In genomic region chr1:2413495-2414296, GRCh38 we compare ENCODE assay signal across 8 cellular contexts. TPM values are rescaled to one million over a fixed set of nuclear protein-coding genes. Genes with fewer than 3 reads are reported as not detected.
DNase-seq lines count a peak whose midpoint lies in the region; ATAC-seq and TF ChIP-seq lines count a peak whose summit lies in the region.

No MANE protein-coding gene starts in this region.

- intact Hi-C loops in activated naive CD4-positive, alpha-beta T cell treated with anti-CD3 and anti-CD28 coated beads for 36 hours (cut with micrococcal nuclease), result loop anchor here (1.0 to 10.0 kb wide), 6 partner anchors 113 to 427 kb away; partner anchors contain the start of genes PANK4 and TTC34

- H3K27me3 Mint-ChIP-seq in activated naive CD4-positive, alpha-beta T cell treated with anti-CD3 and anti-CD28 coated beads for 36 hours (ENCODE audit: low read depth), result no peaks in the 10 kb centered on the region
- no peaks in the 10 kb centered on the region for H3K27me3 Mint-ChIP-seq in T-cell
- peaks cover 24% of the 10 kb centered on the region for H3K27me3 Mint-ChIP-seq in progenitor cell of endocrine pancreas

- DNase-seq in activated naive CD4-positive, alpha-beta T cell treated with anti-CD3 and anti-CD28 coated beads for 36 hours, result peak; percentile 34
- no peak for DNase-seq in activated naive CD4-positive, alpha-beta T cell treated with anti-CD3 and anti-CD28 coated beads, Interleukin-2, amount 50 U/mL, for 16 hours
- peak in 5 of 34 experiments; percentile 14 to 25 (median 22) for DNase-seq in T-cell
- no peak for DNase-seq in epithelial cell of esophagus (ENCODE audit: low read depth)
- no peak for DNase-seq in progenitor cell of endocrine pancreas (ENCODE audit: low spot score, unreplicated experiment)
- DNase-seq in AG20443 (ENCODE audit: low spot score), result no peak

- POLR2A ChIA-PET in T-cell (lab: Charles Lee), result no interaction called here

- TF ChIP-seq CTCF in epithelial cell of esophagus (IDR thresholded peaks at IDR 0.05; ENCODE audit: insufficient read depth, low read depth, low read length, missing control alignments) (no peak), progenitor cell of endocrine pancreas (IDR thresholded peaks at IDR 0.05; ENCODE audit: unreplicated experiment) (no peak)

- no peak for ATAC-seq in T-cell (replicated peaks in 1 of 4)
- no peak for ATAC-seq in HG03571 (IDR thresholded peaks at IDR 0.05; ENCODE audit: unreplicated experiment)
- no peak for ATAC-seq in GM21737 (IDR thresholded peaks at IDR 0.05; ENCODE audit: unreplicated experiment)

- H3K4me1 Mint-ChIP-seq in activated naive CD4-positive, alpha-beta T cell treated with anti-CD3 and anti-CD28 coated beads for 36 hours (ENCODE audit: low read depth), result peaks cover 37% of the 10 kb centered on the region
- H3K4me1 Mint-ChIP-seq in T-cell (peaks cover 31 to 56% (median 41%) of the 10 kb centered on the region in 3 donors), progenitor cell of endocrine pancreas (ENCODE audit: low read depth) (peaks cover 9% of the 10 kb centered on the region)

- peak overlapping the region; percentile 61 for H3K4me3 ChIP-seq in epithelial cell of esophagus (ENCODE audit: low read length)

- H3K9me3 Mint-ChIP-seq in activated naive CD4-positive, alpha-beta T cell treated with anti-CD3 and anti-CD28 coated beads for 36 hours, result no peaks in the 10 kb centered on the region
- H3K9me3 Mint-ChIP-seq in T-cell (no peaks in the 10 kb centered on the region), progenitor cell of endocrine pancreas (ENCODE audit: low read depth) (no peaks in the 10 kb centered on the region)

- CTCF ChIA-PET in activated naive CD4-positive, alpha-beta T cell treated with anti-CD3 and anti-CD28 coated beads for 36 hours (lab: Charles Lee), result interaction anchor here (1.0 to 1.4 kb wide), 4 partner anchors 110 to 219 kb away, joined by 4 to 5 read pairs (median 4); partner anchors contain the start of gene FAAP20
- CTCF ChIA-PET in T-cell (lab: Charles Lee), result interaction anchor here in 1 of 2 donors (0.6 kb wide), 2 partner anchors 149 to 219 kb away, joined by 3 to 4 read pairs; partner anchors contain the start of gene FAAP20

- peak overlapping the region; percentile 73 for H3K4me3 Mint-ChIP-seq in activated naive CD4-positive, alpha-beta T cell treated with anti-CD3 and anti-CD28 coated beads for 36 hours
- H3K4me3 Mint-ChIP-seq in T-cell (peak overlapping the region; percentile 78 to 81 (median 78)), progenitor cell of endocrine pancreas (ENCODE audit: low read depth) (peak overlapping the region; percentile 76)

- peaks cover 4% of the 10 kb centered on the region for H3K36me3 Mint-ChIP-seq in activated naive CD4-positive, alpha-beta T cell treated with anti-CD3 and anti-CD28 coated beads for 36 hours (ENCODE audit: low read depth)
- H3K36me3 Mint-ChIP-seq in T-cell (no peaks in the 10 kb centered on the region), progenitor cell of endocrine pancreas (ENCODE audit: insufficient read depth) (peaks cover 2% of the 10 kb centered on the region)

- H3K27ac Mint-ChIP-seq in activated naive CD4-positive, alpha-beta T cell treated with anti-CD3 and anti-CD28 coated beads for 36 hours, result peak overlapping the region; percentile 81
- H3K27ac Mint-ChIP-seq in T-cell (peak overlapping the region; percentile 89 to 97), progenitor cell of endocrine pancreas (peak overlapping the region; percentile 92)

RNA-seq across cellular contexts. Expression of gene PEX10, which starts 1.3 kb away (rescaled TPM):
- 1 to 10 TPM; 8.6 to 9.1 TPM for total RNA-seq in activated naive CD4-positive, alpha-beta T cell treated with anti-CD3 and anti-CD28 coated beads for 36 hours
- total RNA-seq in T-cell (10 to 100 TPM; 11.7 to 13.2 (median 12.2) TPM), progenitor cell of endocrine pancreas (27.5 and 27.6 TPM in 2 replicates)

RNA-seq across cellular contexts. Expression of gene RER1, which starts 22.1 kb away (rescaled TPM):
- total RNA-seq in activated naive CD4-positive, alpha-beta T cell treated with anti-CD3 and anti-CD28 coated beads for 36 hours, result 100 to 1,000 TPM; 115 to 124 TPM
- 100 to 1,000 TPM in 3 of 5 donors, 10 to 100 TPM in 2; 84.3 to 129 (median 125) TPM for total RNA-seq in T-cell
- 93.6 and 99.3 TPM in 2 replicates for total RNA-seq in progenitor cell of endocrine pancreas

RNA-seq across cellular contexts. Expression of gene MORN1, which starts 22.3 kb away (rescaled TPM):
- total RNA-seq in activated naive CD4-positive, alpha-beta T cell treated with anti-CD3 and anti-CD28 coated beads for 36 hours, result 1 to 10 TPM; 3.2 to 4.9 TPM
- 10 to 100 TPM in 3 of 5 donors, 1 to 10 TPM in 2; 8.2 to 17.5 (median 13.2) TPM for total RNA-seq in T-cell
- 34.0 and 35.3 TPM in 2 replicates for total RNA-seq in progenitor cell of endocrine pancreas
